In the genomic region with DNA sequence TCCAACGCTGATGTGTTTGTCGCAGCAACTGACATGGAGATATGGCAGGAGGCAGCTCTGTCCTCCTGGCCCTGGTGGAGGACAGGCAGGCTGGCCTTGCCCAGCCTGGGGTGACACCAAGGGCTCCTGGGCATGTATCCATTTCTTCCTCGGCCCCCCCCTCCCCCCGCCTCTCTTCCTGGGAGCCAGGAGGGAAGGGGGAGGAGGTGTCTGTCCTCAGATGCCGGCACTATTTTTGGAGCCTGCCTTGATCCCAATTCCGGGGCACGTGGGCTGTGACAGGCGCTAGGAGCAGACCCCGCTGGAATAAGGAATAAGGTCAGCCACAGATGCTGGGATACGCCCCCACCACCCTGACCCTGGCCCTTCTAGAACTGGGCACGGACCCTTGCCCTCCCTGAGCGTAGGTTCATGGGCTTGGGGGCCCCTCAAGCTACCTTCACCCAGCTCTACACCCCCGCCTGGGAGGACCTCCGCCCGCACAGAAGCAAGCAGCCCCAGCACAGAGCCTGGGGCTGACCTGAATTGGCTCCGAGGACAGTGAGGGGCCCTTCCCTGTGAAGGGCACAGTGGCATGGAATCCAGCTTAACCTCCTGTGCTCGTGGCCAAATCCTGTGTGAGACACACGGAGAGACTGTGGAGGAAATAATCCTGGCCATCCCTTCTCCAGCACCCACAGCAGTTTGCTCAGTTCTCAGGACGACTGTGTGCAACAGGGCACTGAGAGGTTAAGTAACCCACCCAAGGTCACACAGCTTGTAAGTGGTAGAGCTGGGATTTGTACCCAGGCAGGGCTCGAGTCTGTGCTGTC, we compare ENCODE assay signal across 23 cellular contexts. TPM values are rescaled to one million over a fixed set of nuclear protein-coding genes. Genes with fewer than 3 reads are reported as not detected.
A peak's percentile ranks its signal among the peaks of the same experiment; 100 is the strongest.
DNase-seq lines count a peak whose midpoint lies in the region; ATAC-seq, FAIRE-seq and TF ChIP-seq lines count a peak whose summit lies in the region.
"Had no signal": no experiment of that assay in that cellular context is flagged by ENCODE, and none has a peak within 500 bp of the region (broad histone marks: within the 10 kb centered on the region; RNA-seq: fewer than 3 reads in every experiment).

No MANE protein-coding gene starts in this region.

- H2BK120ac ChIP-seq in neuronal stem cell (ENCODE audit: low read depth, low read length) = peak overlapping the region; percentile 87

- H3K9ac ChIP-seq in neuronal stem cell (ENCODE audit: low read depth, low read length, poor library complexity) = no peak overlapping the region
- H3K9ac ChIP-seq: BLaER1 treated with 17β-estradiol and CSF1 and Interleukin-3, amounts not matched to agents 10 nM and 100 nM had no signal

- DNase-seq in A549 (ENCODE audit: low read depth in 1 of 2, low spot score in 1 of 2) = no peak
- peak; percentile 66 to 69 for DNase-seq in heart right ventricle
- no peak for DNase-seq in neuronal stem cell (ENCODE audit: low spot score)
- DNase-seq in GOT3 (lab: John Stamatoyannopoulos, UW) = no peak
- DNase-seq in A673 (ENCODE audit: low spot score) = no peak
- no peak for DNase-seq in NCI-H2029 treated with DMSO at 0.1 percent for 48 hours (lab: John Stamatoyannopoulos, UW)
- DNase-seq: activated effector memory CD4-positive, alpha-beta T cell treated with anti-CD3 and anti-CD28 coated beads, Interleukin-2, amount 50 U/mL, for 16 hours; Calu3; effector CD4-positive, alpha-beta T cell; NCI-H1092 treated with DMSO at 0.1 percent for 48 hours; NCI-H2107; NCI-H524; sigmoid colon; stimulated activated CD4-positive, alpha-beta T cell treated with anti-CD3 and anti-CD28 coated beads, Interleukin-2, amount 100 ng/mL, for 24 hours; T-cell had no signal

- peak overlapping the region; percentile 84 for H2BK12ac ChIP-seq in neuronal stem cell (ENCODE audit: low read length)

- no peak overlapping the region for H3K4me2 ChIP-seq in A549
- H3K4me2 ChIP-seq in neuronal stem cell (ENCODE audit: insufficient read depth, low read length, poor library complexity, severe bottlenecking) = no peak overlapping the region
- H3K4me2 ChIP-seq: BLaER1 treated with 17β-estradiol and CSF1 and Interleukin-3, amounts not matched to agents 10 nM and 100 nM had no signal

- H2AFZ ChIP-seq in neuronal stem cell (ENCODE audit: low read length) = peak overlapping the region; percentile 73

- peak overlapping the region; percentile 92 for H2AK5ac ChIP-seq in neuronal stem cell (ENCODE audit: low read depth, low read length)

- no TSS peak for BruUV-seq in A673 (replicated peaks; lab: Mats Ljungman, UMichigan)

- CTCF ChIA-PET in A549 (lab: Yijun Ruan, JAX) (interaction anchor here (0.7 to 1.2 kb wide), 2 partner anchors 7 to 9 kb away, joined by 3 read pairs; no protein-coding TSS in a partner anchor), A673 (lab: Charles Lee) (no interaction called here)

- H3K27me3 ChIP-seq in heart right ventricle (peaks cover 0 to 22% (median 2%) of the 10 kb centered on the region in 7 donors), neuronal stem cell (ENCODE audit: control insufficient read depth in 3 of 3, insufficient read depth in 3 of 3, low read depth in 1 of 3, low read length in 3 of 3) (peaks cover 1 to 39% (median 7%) of the 10 kb centered on the region in 3 experiments), A673 (replicated peaks; ENCODE audit: insufficient read depth, low read depth, low read length, poor library complexity) (peaks cover 16% of the 10 kb centered on the region)

- intact Hi-C loops in heart right ventricle (cut with DNase I) = no loop called here
- intact Hi-C loops in A673 (cut with micrococcal nuclease; ENCODE audit: unreplicated experiment) = no loop called here

- H3K36me3 ChIP-seq in heart right ventricle (no peaks in the 10 kb centered on the region), neuronal stem cell (replicated peaks in 1 of 2; ENCODE audit: control insufficient read depth in 2 of 2, insufficient read depth in 2 of 2, low read length in 2 of 2) (no peaks in the 10 kb centered on the region), A673 (ENCODE audit: insufficient read depth, low read length, poor library complexity, severe bottlenecking) (no peaks in the 10 kb centered on the region)
- H3K36me3 ChIP-seq: BLaER1 treated with 17β-estradiol and CSF1 and Interleukin-3, amounts not matched to agents 10 nM and 100 nM; sigmoid colon had no signal

- peak overlapping the region; percentile 87 for H3K18ac ChIP-seq in neuronal stem cell (ENCODE audit: low read length)

- H3K9me3 ChIP-seq in A549 = peaks cover 7% of the 10 kb centered on the region; the same call in 1 of the 3 replicates
- peaks cover 0 to 13% (median 0%) of the 10 kb centered on the region in 11 donors for H3K9me3 ChIP-seq in heart right ventricle
- H3K9me3 ChIP-seq in neuronal stem cell (replicated peaks in 1 of 2; ENCODE audit: control insufficient read depth in 2 of 2, insufficient read depth in 1 of 2, low read depth in 1 of 2, low read length in 2 of 2) = no peaks in the 10 kb centered on the region
- H3K9me3 ChIP-seq in A673 (ENCODE audit: low read depth, low read length, poor library complexity, severe bottlenecking) = no peaks in the 10 kb centered on the region
- H3K9me3 ChIP-seq: BLaER1 treated with 17β-estradiol and CSF1 and Interleukin-3, amounts not matched to agents 10 nM and 100 nM had no signal

- POLR2A ChIA-PET in A549 (lab: Yijun Ruan, JAX) (no interaction called here), A673 (lab: Charles Lee; ENCODE audit: low non-redundant PET) (no interaction called here)

- no peak for TF ChIP-seq RAD21 in A549 (conservative IDR thresholded peaks at IDR 0.05 in 1 of 2, IDR thresholded peaks at IDR 0.05 in 1 of 2)

- H4K91ac ChIP-seq in neuronal stem cell (ENCODE audit: low read depth, low read length, poor library complexity) = peak overlapping the region; percentile 53

- no peak for TF ChIP-seq EP300 in A549 (IDR thresholded peaks at IDR 0.05)

- ATAC-seq in A549 (peak; percentile 50 to 58; a peak in 4 of 6 replicates), heart right ventricle (peak; percentile 86 to 98 (median 95)), HG02852 (IDR thresholded peaks at IDR 0.05; ENCODE audit: unreplicated experiment) (no peak)
- ATAC-seq: esophagus mucosa, T-cell had no signal

- TF ChIP-seq CTCF in A549 (IDR thresholded peaks at IDR 0.05) = no peak
- no peak for TF ChIP-seq CTCF in heart right ventricle (IDR thresholded peaks at IDR 0.05)
- TF ChIP-seq CTCF in A673 (conservative IDR thresholded peaks at IDR 0.05; ENCODE audit: low read depth, low read length) = no peak

- no peak for TF ChIP-seq POLR2A in A549 (IDR thresholded peaks at IDR 0.05; ENCODE audit: low read length)

- H3K23ac ChIP-seq in neuronal stem cell (ENCODE audit: low read depth, low read length, poor library complexity) = peak overlapping the region; percentile 65

- peak overlapping the region; percentile 0 for H2BK15ac ChIP-seq in neuronal stem cell (ENCODE audit: low read length)

- no peaks in the 10 kb centered on the region for H3K79me1 ChIP-seq in neuronal stem cell (ENCODE audit: low read depth, low read length)

- H3K27ac ChIP-seq in A549 = no peak overlapping the region
- H3K27ac ChIP-seq in angular gyrus (ENCODE audit: low read depth, low read length) = peak overlapping the region; percentile 89
- peak overlapping the region; percentile 60 to 89 (median 84) for H3K27ac ChIP-seq in heart right ventricle
- H3K27ac ChIP-seq in neuronal stem cell (replicated peaks; ENCODE audit: low read length) = no peak overlapping the region
- H3K27ac ChIP-seq in A673 (ENCODE audit: low read depth, low read length, poor library complexity, severe bottlenecking) = no peak overlapping the region
- H3K27ac ChIP-seq: BLaER1 treated with 17β-estradiol and CSF1 and Interleukin-3, amounts not matched to agents 10 nM and 100 nM; HL-60; sigmoid colon had no signal

- H3K4me3 ChIP-seq in A549 (no peak overlapping the region), heart right ventricle (peak overlapping the region in 7 of 10 donors; percentile 12 to 39 (median 22)), neuronal stem cell (ENCODE audit: low read length in 2 of 2) (no peak overlapping the region), A673 (ENCODE audit: low read depth, low read length, poor library complexity, severe bottlenecking) (no peak overlapping the region)
- H3K4me3 ChIP-seq: BLaER1 treated with 17β-estradiol and CSF1 and Interleukin-3, amounts not matched to agents 10 nM and 100 nM; sigmoid colon had no signal

- peak overlapping the region; percentile 39 for H2BK5ac ChIP-seq in neuronal stem cell (ENCODE audit: low read length)

- no peak overlapping the region for H3K4ac ChIP-seq in neuronal stem cell (ENCODE audit: low read length)

- no peak for FAIRE-seq in A549 (lab: Jason Lieb, UNC)

- WGBS in A549 (ENCODE audit: missing lambda C conversion rate) = 40% methylated on average over 13 of the region's 20 CpGs
- 23% methylated on average over 20 of the region's 20 CpGs for WGBS in heart right ventricle, 2 donors
- WGBS in neuronal stem cell (ENCODE audit: extremely low coverage in 2 of 2, insufficient read length in 2 of 2, insufficient replicate concordance in 1 of 2), 2 donors = no CpG with 5 or more reads among the region's 20 CpGs

- no peaks in the 10 kb centered on the region for H3K4me1 ChIP-seq in A549
- peaks cover 0 to 10% (median 5%) of the 10 kb centered on the region in 9 donors for H3K4me1 ChIP-seq in heart right ventricle
- H3K4me1 ChIP-seq in neuronal stem cell (ENCODE audit: control insufficient read depth in 2 of 2, insufficient read depth in 1 of 2, low read depth in 1 of 2, low read length in 2 of 2) = peaks cover 0 to 2% of the 10 kb centered on the region in 2 donors
- H3K4me1 ChIP-seq in A673 (ENCODE audit: insufficient read depth, low read length, poor library complexity, severe bottlenecking) = no peaks in the 10 kb centered on the region
- H3K4me1 ChIP-seq: BLaER1 treated with 17β-estradiol and CSF1 and Interleukin-3, amounts not matched to agents 10 nM and 100 nM had no signal

- peak overlapping the region; percentile 38 for H3K14ac ChIP-seq in neuronal stem cell (ENCODE audit: low read length)

- no peak overlapping the region for H4K8ac ChIP-seq in neuronal stem cell (ENCODE audit: low read depth, low read length)

RNA-seq across cellular contexts. Expression of gene SEC14L5, which starts 24.1 kb away (rescaled TPM):
- 0.05 and 0.07 TPM in 2 replicates for polyA plus RNA-seq in A549 (2011; rRNA removed)
- polyA plus RNA-seq in A549 (2012; cell fraction: cytosol; rRNA removed) = 0.01 TPM in 2 replicates
- 0.01 TPM in 2 replicates for polyA plus RNA-seq in A549 (2012; cell fraction: nucleus; rRNA removed)
- polyA plus RNA-seq in A549 (2017; fragmentation: RNase III; extraction: RNeasy Plus Mini Kit Qiagen cat#74134 plus additional on column Dnase treatment) = 0.03 TPM in 3 replicates
- 0.49 TPM in 1 of 2 replicates, not detected in the other for polyA minus RNA-seq in A549 (2011; rRNA and poly(A)+ RNA removed)
- total RNA-seq in heart right ventricle = 10 to 100 TPM in 6 of 10 donors, 1 to 10 TPM in 4; 4.7 to 28.4 (median 12.9) TPM
- 1 to 10 TPM in 1 of 2 donors, under 1 TPM in 1; 0.04 to 4.1 TPM for polyA plus RNA-seq in heart right ventricle
- 0.11 TPM for polyA plus RNA-seq in neuronal stem cell (2013, experiment 1 of 2)
- 0.08 TPM for polyA plus RNA-seq in neuronal stem cell (2013, experiment 2 of 2)
- total RNA-seq in A673 (2021) = 0.04 TPM in 1 of 2 replicates, not detected in the other
- total RNA-seq: A172, H4, ureter had no signal

RNA-seq across cellular contexts. Expression of gene PPL, which starts 45.3 kb away (rescaled TPM):
- polyA plus RNA-seq in A549 (2011; rRNA removed) (2.6 and 2.7 TPM in 2 replicates), A549 (2017; fragmentation: RNase III; extraction: RNeasy Plus Mini Kit Qiagen cat#74134 plus additional on column Dnase treatment) (1.8 to 2.9 TPM (median 2.0 TPM) in 3 replicates), heart right ventricle (1 to 10 TPM; 4.9 to 6.4 TPM)
- 1.2 and 1.5 TPM in 2 replicates for polyA plus RNA-seq in A549 (2012; cell fraction: cytosol; rRNA removed)
- 5.2 and 6.0 TPM in 2 replicates for polyA plus RNA-seq in A549 (2012; cell fraction: nucleus; rRNA removed)
- polyA minus RNA-seq in A549 (2011; rRNA and poly(A)+ RNA removed) = 3.4 and 4.0 TPM in 2 replicates
- total RNA-seq in heart right ventricle (10 to 100 TPM in 2 of 10 donors, 1 to 10 TPM in 8; 5.5 to 19.3 (median 7.7) TPM), A673 (2021) (0.04 and 0.42 TPM in 2 replicates)
- polyA plus RNA-seq in neuronal stem cell (2013, experiment 1 of 2) = 0.82 TPM
- polyA plus RNA-seq in neuronal stem cell (2013, experiment 2 of 2) = 0.98 TPM

RNA-seq across cellular contexts. Expression of gene NAGPA, which starts 51.5 kb away (rescaled TPM):
- polyA plus RNA-seq in A549 (2011; rRNA removed) (6.5 and 6.7 TPM in 2 replicates), A549 (2017; fragmentation: RNase III; extraction: RNeasy Plus Mini Kit Qiagen cat#74134 plus additional on column Dnase treatment) (12.6 to 17.3 TPM (median 16.5 TPM) in 3 replicates), heart right ventricle (1 to 10 TPM; 7.3 to 7.5 TPM)
- 14.6 and 17.8 TPM in 2 replicates for polyA plus RNA-seq in A549 (2012; cell fraction: cytosol; rRNA removed)
- 44.4 and 60.0 TPM in 2 replicates for polyA plus RNA-seq in A549 (2012; cell fraction: nucleus; rRNA removed)
- polyA minus RNA-seq in A549 (2011; rRNA and poly(A)+ RNA removed) = 6.8 and 8.2 TPM in 2 replicates
- total RNA-seq in heart right ventricle (10 to 100 TPM in 1 of 10 donors, 1 to 10 TPM in 9; 4.7 to 11.0 (median 6.1) TPM), A673 (2021) (11.7 and 11.9 TPM in 2 replicates)
- polyA plus RNA-seq in neuronal stem cell (2013, experiment 1 of 2) = 3.1 TPM
- 2.7 TPM for polyA plus RNA-seq in neuronal stem cell (2013, experiment 2 of 2)

Comparison
In these comparisons a context has a peak if more than half of its experiments do, and no peak if none do; other contexts are left out.
1. DNase-seq: peak in heart right ventricle (2 of 2); none in A549 (0 of 2), neuronal stem cell (single experiment), GOT3 (single experiment), A673 (single experiment) and NCI-H2029 treated with DMSO at 0.1 percent for 48 hours (single experiment).
2. H3K27ac ChIP-seq: peak in angular gyrus (single experiment) and heart right ventricle (10 of 10); none in A549 (0 of 2), neuronal stem cell (single experiment) and A673 (single experiment).
3. H3K4me3 ChIP-seq: peak in heart right ventricle (7 of 10); none in A549 (single experiment), neuronal stem cell (0 of 2) and A673 (single experiment).